3 cellular contexts compared by ENCODE assay signal in the genomic region with DNA sequence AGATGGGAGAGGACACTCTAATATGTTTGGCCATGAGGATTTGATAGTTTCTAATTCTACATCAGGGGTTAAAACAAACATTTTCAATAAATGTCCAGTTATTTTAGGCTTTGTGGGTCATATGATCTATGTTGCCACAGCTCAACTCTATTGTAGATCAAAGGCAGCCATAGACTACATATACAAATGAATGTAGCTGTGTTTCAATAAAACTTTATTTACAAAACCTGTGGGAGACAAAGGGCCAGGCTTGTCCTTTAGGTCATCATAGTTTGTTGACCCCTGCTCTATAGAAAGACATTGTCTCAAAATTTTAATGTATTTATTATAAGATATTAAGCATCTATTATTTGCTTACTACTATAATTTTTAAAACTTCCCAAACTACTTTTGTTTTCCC.
TF ChIP-seq lines count a peak whose summit lies in the region.

No MANE protein-coding gene starts in this region.

TF ChIP-seq in GM12878, 131 proteins besides CTCF, POLR2A, EP300 and RAD21:
- TF ChIP-seq, protein P1, sequence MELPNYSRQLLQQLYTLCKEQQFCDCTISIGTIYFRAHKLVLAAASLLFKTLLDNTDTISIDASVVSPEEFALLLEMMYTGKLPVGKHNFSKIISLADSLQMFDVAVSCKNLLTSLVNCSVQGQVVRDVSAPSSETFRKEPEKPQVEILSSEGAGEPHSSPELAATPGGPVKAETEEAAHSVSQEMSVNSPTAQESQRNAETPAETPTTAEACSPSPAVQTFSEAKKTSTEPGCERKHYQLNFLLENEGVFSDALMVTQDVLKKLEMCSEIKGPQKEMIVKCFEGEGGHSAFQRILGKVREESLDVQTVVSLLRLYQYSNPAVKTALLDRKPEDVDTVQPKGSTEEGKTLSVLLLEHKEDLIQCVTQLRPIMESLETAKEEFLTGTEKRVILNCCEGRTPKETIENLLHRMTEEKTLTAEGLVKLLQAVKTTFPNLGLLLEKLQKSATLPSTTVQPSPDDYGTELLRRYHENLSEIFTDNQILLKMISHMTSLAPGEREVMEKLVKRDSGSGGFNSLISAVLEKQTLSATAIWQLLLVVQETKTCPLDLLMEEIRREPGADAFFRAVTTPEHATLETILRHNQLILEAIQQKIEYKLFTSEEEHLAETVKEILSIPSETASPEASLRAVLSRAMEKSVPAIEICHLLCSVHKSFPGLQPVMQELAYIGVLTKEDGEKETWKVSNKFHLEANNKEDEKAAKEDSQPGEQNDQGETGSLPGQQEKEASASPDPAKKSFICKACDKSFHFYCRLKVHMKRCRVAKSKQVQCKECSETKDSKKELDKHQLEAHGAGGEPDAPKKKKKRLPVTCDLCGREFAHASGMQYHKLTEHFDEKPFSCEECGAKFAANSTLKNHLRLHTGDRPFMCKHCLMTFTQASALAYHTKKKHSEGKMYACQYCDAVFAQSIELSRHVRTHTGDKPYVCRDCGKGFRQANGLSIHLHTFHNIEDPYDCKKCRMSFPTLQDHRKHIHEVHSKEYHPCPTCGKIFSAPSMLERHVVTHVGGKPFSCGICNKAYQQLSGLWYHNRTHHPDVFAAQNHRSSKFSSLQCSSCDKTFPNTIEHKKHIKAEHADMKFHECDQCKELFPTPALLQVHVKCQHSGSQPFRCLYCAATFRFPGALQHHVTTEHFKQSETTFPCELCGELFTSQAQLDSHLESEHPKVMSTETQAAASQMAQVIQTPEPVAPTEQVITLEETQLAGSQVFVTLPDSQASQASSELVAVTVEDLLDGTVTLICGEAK (IDR thresholded peaks at IDR 0.05; ENCODE audit: borderline replicate concordance) = peak; percentile 78
- TF ChIP-seq YBX1 (IDR thresholded peaks at IDR 0.05) = no peak

TF ChIP-seq in K562, 482 proteins besides CTCF, POLR2A, EP300 and RAD21:
- TF ChIP-seq, protein P1 (IDR thresholded peaks at IDR 0.05) = peak; percentile 91
- TF ChIP-seq, protein P1 (CRISPR knock-in tag; IDR thresholded peaks at IDR 0.05) = peak; percentile 88
- TF ChIP-seq, protein P2, sequence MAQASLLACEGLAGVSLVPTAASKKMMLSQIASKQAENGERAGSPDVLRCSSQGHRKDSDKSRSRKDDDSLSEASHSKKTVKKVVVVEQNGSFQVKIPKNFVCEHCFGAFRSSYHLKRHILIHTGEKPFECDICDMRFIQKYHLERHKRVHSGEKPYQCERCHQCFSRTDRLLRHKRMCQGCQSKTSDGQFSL (CRISPR knock-in tag; IDR thresholded peaks at IDR 0.05) = no peak
- TF ChIP-seq, protein P2 (tag; IDR thresholded peaks at IDR 0.05) = no peak

TF ChIP-seq in H1, 55 proteins besides CTCF, POLR2A, EP300 and RAD21:
- TF ChIP-seq HDAC2 (IDR thresholded peaks at IDR 0.05; ENCODE audit: borderline replicate concordance in 1 of 2, low read depth in 2 of 2, low read length in 2 of 2) (no peak), CBX8 (IDR thresholded peaks at IDR 0.05; ENCODE audit: borderline replicate concordance, low read depth, low read length) (no peak), EZH2 (IDR thresholded peaks at IDR 0.05; ENCODE audit: low read depth, low read length, severe bottlenecking) (no peak), ASH2L (IDR thresholded peaks at IDR 0.05; ENCODE audit: low read length) (no peak)
- TF ChIP-seq, protein P3, sequence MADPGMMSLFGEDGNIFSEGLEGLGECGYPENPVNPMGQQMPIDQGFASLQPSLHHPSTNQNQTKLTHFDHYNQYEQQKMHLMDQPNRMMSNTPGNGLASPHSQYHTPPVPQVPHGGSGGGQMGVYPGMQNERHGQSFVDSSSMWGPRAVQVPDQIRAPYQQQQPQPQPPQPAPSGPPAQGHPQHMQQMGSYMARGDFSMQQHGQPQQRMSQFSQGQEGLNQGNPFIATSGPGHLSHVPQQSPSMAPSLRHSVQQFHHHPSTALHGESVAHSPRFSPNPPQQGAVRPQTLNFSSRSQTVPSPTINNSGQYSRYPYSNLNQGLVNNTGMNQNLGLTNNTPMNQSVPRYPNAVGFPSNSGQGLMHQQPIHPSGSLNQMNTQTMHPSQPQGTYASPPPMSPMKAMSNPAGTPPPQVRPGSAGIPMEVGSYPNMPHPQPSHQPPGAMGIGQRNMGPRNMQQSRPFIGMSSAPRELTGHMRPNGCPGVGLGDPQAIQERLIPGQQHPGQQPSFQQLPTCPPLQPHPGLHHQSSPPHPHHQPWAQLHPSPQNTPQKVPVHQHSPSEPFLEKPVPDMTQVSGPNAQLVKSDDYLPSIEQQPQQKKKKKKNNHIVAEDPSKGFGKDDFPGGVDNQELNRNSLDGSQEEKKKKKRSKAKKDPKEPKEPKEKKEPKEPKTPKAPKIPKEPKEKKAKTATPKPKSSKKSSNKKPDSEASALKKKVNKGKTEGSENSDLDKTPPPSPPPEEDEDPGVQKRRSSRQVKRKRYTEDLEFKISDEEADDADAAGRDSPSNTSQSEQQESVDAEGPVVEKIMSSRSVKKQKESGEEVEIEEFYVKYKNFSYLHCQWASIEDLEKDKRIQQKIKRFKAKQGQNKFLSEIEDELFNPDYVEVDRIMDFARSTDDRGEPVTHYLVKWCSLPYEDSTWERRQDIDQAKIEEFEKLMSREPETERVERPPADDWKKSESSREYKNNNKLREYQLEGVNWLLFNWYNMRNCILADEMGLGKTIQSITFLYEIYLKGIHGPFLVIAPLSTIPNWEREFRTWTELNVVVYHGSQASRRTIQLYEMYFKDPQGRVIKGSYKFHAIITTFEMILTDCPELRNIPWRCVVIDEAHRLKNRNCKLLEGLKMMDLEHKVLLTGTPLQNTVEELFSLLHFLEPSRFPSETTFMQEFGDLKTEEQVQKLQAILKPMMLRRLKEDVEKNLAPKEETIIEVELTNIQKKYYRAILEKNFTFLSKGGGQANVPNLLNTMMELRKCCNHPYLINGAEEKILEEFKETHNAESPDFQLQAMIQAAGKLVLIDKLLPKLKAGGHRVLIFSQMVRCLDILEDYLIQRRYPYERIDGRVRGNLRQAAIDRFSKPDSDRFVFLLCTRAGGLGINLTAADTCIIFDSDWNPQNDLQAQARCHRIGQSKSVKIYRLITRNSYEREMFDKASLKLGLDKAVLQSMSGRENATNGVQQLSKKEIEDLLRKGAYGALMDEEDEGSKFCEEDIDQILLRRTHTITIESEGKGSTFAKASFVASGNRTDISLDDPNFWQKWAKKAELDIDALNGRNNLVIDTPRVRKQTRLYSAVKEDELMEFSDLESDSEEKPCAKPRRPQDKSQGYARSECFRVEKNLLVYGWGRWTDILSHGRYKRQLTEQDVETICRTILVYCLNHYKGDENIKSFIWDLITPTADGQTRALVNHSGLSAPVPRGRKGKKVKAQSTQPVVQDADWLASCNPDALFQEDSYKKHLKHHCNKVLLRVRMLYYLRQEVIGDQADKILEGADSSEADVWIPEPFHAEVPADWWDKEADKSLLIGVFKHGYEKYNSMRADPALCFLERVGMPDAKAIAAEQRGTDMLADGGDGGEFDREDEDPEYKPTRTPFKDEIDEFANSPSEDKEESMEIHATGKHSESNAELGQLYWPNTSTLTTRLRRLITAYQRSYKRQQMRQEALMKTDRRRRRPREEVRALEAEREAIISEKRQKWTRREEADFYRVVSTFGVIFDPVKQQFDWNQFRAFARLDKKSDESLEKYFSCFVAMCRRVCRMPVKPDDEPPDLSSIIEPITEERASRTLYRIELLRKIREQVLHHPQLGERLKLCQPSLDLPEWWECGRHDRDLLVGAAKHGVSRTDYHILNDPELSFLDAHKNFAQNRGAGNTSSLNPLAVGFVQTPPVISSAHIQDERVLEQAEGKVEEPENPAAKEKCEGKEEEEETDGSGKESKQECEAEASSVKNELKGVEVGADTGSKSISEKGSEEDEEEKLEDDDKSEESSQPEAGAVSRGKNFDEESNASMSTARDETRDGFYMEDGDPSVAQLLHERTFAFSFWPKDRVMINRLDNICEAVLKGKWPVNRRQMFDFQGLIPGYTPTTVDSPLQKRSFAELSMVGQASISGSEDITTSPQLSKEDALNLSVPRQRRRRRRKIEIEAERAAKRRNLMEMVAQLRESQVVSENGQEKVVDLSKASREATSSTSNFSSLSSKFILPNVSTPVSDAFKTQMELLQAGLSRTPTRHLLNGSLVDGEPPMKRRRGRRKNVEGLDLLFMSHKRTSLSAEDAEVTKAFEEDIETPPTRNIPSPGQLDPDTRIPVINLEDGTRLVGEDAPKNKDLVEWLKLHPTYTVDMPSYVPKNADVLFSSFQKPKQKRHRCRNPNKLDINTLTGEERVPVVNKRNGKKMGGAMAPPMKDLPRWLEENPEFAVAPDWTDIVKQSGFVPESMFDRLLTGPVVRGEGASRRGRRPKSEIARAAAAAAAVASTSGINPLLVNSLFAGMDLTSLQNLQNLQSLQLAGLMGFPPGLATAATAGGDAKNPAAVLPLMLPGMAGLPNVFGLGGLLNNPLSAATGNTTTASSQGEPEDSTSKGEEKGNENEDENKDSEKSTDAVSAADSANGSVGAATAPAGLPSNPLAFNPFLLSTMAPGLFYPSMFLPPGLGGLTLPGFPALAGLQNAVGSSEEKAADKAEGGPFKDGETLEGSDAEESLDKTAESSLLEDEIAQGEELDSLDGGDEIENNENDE (IDR thresholded peaks at IDR 0.05; ENCODE audit: insufficient replicate concordance, low read length) = no peak
- TF ChIP-seq, protein P4, sequence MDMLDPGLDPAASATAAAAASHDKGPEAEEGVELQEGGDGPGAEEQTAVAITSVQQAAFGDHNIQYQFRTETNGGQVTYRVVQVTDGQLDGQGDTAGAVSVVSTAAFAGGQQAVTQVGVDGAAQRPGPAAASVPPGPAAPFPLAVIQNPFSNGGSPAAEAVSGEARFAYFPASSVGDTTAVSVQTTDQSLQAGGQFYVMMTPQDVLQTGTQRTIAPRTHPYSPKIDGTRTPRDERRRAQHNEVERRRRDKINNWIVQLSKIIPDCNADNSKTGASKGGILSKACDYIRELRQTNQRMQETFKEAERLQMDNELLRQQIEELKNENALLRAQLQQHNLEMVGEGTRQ (IDR thresholded peaks at IDR 0.05; ENCODE audit: low read length) = no peak
